8 cellular contexts compared by ENCODE assay signal in genomic region chr21:14545906-14546480, GRCh38. TPM values are rescaled to one million over a fixed set of nuclear protein-coding genes. Genes with fewer than 3 reads are reported as not detected.
DNase-seq lines count a peak whose midpoint lies in the region; ATAC-seq and TF ChIP-seq lines count a peak whose summit lies in the region.

Gene SAMSN1 (minus strand): TSS chr21:14546315. CDS start chr21:14546261, 54 bp downstream.

- H3K4me3 ChIP-seq in brain microvascular endothelial cell (ENCODE audit: low read depth, low read length), result no peak within 1 kb of the TSS

- TF ChIP-seq CTCF in brain microvascular endothelial cell (IDR thresholded peaks at IDR 0.05; ENCODE audit: low read depth, low read length, missing control alignments), result no peak

- peak; percentile 30 for TF ChIP-seq POLR2A in GM18951 (IDR thresholded peaks at IDR 0.05; ENCODE audit: extremely low read depth, insufficient read depth, insufficient read length)

- H3K36me3 ChIP-seq in brain microvascular endothelial cell (replicated peaks), result no peaks in the 10 kb centered on the region

- in situ Hi-C loops in GM18951 (cut with MboI; ENCODE audit: low sequenced_read_pairs, unreplicated experiment), result no loop called here
- in situ Hi-C loops in brain microvascular endothelial cell (cut with HindIII; ENCODE audit: low pct_ligation_motif_present, low sequenced_read_pairs), result no loop called here

- peak; percentile 30 to 92 (median 55) for DNase-seq in T-helper 1 cell
- peak; percentile 23 for DNase-seq in brain microvascular endothelial cell
- no peak for DNase-seq in posterior vena cava (ENCODE audit: low spot score)
- no peak for DNase-seq in NCI-H510A (lab: John Stamatoyannopoulos, UW)
- no peak for DNase-seq in GM03348 (ENCODE audit: low spot score)
- no peak for DNase-seq in NCI-H2171 (lab: John Stamatoyannopoulos, UW)

- peak; percentile 76 for ATAC-seq in HG03060 (IDR thresholded peaks at IDR 0.05; ENCODE audit: low read depth, unreplicated experiment)

- intact Hi-C loops in posterior vena cava (cut with DNase I), result no loop called here

- H3K27me3 ChIP-seq in brain microvascular endothelial cell (replicated peaks), result no peaks in the 10 kb centered on the region

- no peak within 1 kb of the TSS for H3K27ac ChIP-seq in brain microvascular endothelial cell

RNA-seq across cellular contexts. Expression of gene SAMSN1, which starts in this region (rescaled TPM):
- total RNA-seq in posterior vena cava, result 10 to 100 TPM; 10.1 to 12.8 TPM

Comparison
In these comparisons a context has a peak if more than half of its experiments do, and no peak if none do; other contexts are left out.
1. DNase-seq: peak in T-helper 1 cell (5 of 5) and brain microvascular endothelial cell (single experiment); none in posterior vena cava (single experiment), NCI-H510A (single experiment), GM03348 (single experiment) and NCI-H2171 (single experiment).